1 cellular context compared by ENCODE assay signal in genomic region chr13:48775804-48776203, GRCh38.
TF ChIP-seq lines count a peak whose summit lies in the region.

No MANE protein-coding gene starts in this region.

TF ChIP-seq in IMR-90, 13 proteins besides CTCF, POLR2A, EP300 and RAD21:
- TF ChIP-seq CEBPB (IDR thresholded peaks at IDR 0.05; ENCODE audit: low read depth, low read length) (peak; percentile 17; the same call in 1 of the 2 replicates), BHLHE40 (IDR thresholded peaks at IDR 0.05; ENCODE audit: low read depth, low read length) (0 out of 2 replicates have a peak, but pooled peaks have one; percentile 20), RCOR1 (IDR thresholded peaks at IDR 0.05; ENCODE audit: insufficient replicate concordance, low read length) (peak; percentile 28), MAFK (IDR thresholded peaks at IDR 0.05; ENCODE audit: low read depth, low read length) (peak; percentile 33; the same call in 1 of the 2 replicates), MXI1 (IDR thresholded peaks at IDR 0.05; ENCODE audit: borderline replicate concordance, low read depth, low read length) (peak; percentile 69; the same call in 1 of the 2 replicates), CHD1 (IDR thresholded peaks at IDR 0.05; ENCODE audit: low read depth, low read length) (no peak), ELK1 (IDR thresholded peaks at IDR 0.05; ENCODE audit: borderline replicate concordance, low read depth, low read length) (no peak)
